Comparison of ENCODE assay signal across 24 cellular contexts in the genomic region with DNA sequence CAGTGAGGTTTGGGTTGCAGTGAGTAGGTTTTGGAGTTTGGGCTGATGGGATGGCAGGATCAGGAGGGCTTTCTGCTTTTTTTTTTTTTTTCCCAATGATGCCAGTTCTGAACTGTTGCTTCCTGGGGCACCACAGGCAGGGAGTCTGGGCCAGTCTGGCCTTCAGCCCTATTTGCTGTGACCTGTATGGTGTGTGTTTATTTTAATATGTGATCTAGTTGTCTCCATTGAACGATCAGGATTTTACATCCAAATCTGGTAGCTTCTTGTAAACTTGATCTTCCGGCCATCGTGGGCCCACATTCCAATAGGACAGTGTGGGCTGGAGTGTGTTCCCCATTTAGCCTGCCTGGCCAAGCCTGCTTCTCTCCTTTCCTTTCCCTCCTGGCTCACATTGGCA. TPM values are rescaled to one million over a fixed set of nuclear protein-coding genes. Genes with fewer than 3 reads are reported as not detected.
A peak's percentile ranks its signal among the peaks of the same experiment; 100 is the strongest.
DNase-seq lines count a peak whose midpoint lies in the region; ATAC-seq, FAIRE-seq and TF ChIP-seq lines count a peak whose summit lies in the region.
"Had no signal": no experiment of that assay in that cellular context is flagged by ENCODE, and none has a peak within 500 bp of the region (broad histone marks: within the 10 kb centered on the region; RNA-seq: fewer than 3 reads in every experiment).

No MANE protein-coding gene starts in this region.

- TF ChIP-seq POLR2A in HepG2 (IDR thresholded peaks at IDR 0.05; ENCODE audit: insufficient read depth in 1 of 2, low read depth in 2 of 2, low read length in 2 of 2): no peak

- in situ Hi-C loops in HepG2 (cut with HindIII; ENCODE audit: extremely low pct_ligation_motif_present, low pct_unique_long_range_greater_than_20kb): no loop called here

- FAIRE-seq in HepG2 (lab: Jason Lieb, UNC) (no peak), kidney (lab: Jason Lieb, UNC) (no peak), GM19239 (lab: Jason Lieb, UNC) (no peak)
- FAIRE-seq: A549 had no signal

- no peaks in the 10 kb centered on the region for H3K27me3 Mint-ChIP-seq in progenitor cell of endocrine pancreas

- TF ChIP-seq RAD21 in liver (IDR thresholded peaks at IDR 0.05) (peak in 1 of 2 donors; percentile 31), HepG2 (CRISPR knock-in tag; IDR thresholded peaks at IDR 0.05) (no peak)

- H3K27me3 ChIP-seq in liver (ENCODE audit: control insufficient read depth in 4 of 4, insufficient read depth in 4 of 4, low read length in 3 of 4) (no peaks in the 10 kb centered on the region), HepG2 (ENCODE audit: control insufficient read depth in 1 of 2, insufficient read depth in 2 of 2, low read length in 2 of 2) (no peaks in the 10 kb centered on the region)
- H3K27me3 ChIP-seq: MG63 had no signal

- ATAC-seq in HepG2: no peak
- ATAC-seq: A549 had no signal

- POLR2A ChIA-PET in HepG2 (lab: Yijun Ruan, JAX): no interaction called here

- peak overlapping the region; percentile 56 to 66 for H3K27ac ChIP-seq in liver (ENCODE audit: low read depth in 1 of 2, low read length in 2 of 2)
- H3K27ac ChIP-seq in HepG2 (ENCODE audit: extremely low read length, insufficient read depth, low read length): no peak overlapping the region
- H3K27ac ChIP-seq in kidney (ENCODE audit: low read depth in 2 of 2, low read length in 2 of 2): peak overlapping the region; percentile 22 to 23
- H3K27ac ChIP-seq: A549, GM23248 had no signal

- BruUV-seq in HepG2 (replicated peaks; lab: Mats Ljungman, UMichigan): no TSS peak

- no peaks in the 10 kb centered on the region for H3K9me3 Mint-ChIP-seq in progenitor cell of endocrine pancreas (ENCODE audit: low read depth)

- no peaks in the 10 kb centered on the region for H3K36me3 Mint-ChIP-seq in progenitor cell of endocrine pancreas (ENCODE audit: insufficient read depth)

- no peak overlapping the region for H2AFZ ChIP-seq in HepG2 (ENCODE audit: low read length)
- H2AFZ ChIP-seq: GM23248 had no signal

- TF ChIP-seq EP300 in HepG2 (IDR thresholded peaks at IDR 0.05; ENCODE audit: low read depth in 2 of 2, low read length in 2 of 2): no peak
- no peak for TF ChIP-seq EP300 in HepG2 (CRISPR knock-in tag; IDR thresholded peaks at IDR 0.05; ENCODE audit: borderline replicate concordance)

- no peak overlapping the region for H3K9ac ChIP-seq in liver (ENCODE audit: low read depth in 1 of 2, low read length in 2 of 2)
- no peak overlapping the region for H3K9ac ChIP-seq in HepG2 (ENCODE audit: insufficient read depth, low read depth, low read length)
- no peak overlapping the region for H3K9ac ChIP-seq in kidney (ENCODE audit: low read length in 2 of 2)
- H3K9ac ChIP-seq: GM23248 had no signal

- H3K9me3 ChIP-seq in liver (ENCODE audit: control insufficient read depth in 4 of 4, low read length in 3 of 4) (no peaks in the 10 kb centered on the region), HepG2 (ENCODE audit: low read length) (no peaks in the 10 kb centered on the region), kidney (ENCODE audit: control insufficient read depth in 1 of 2, low read length in 2 of 2) (no peaks in the 10 kb centered on the region)
- H3K9me3 ChIP-seq: A549, MG63 had no signal

- WGBS in liver: 33% methylated on average over 3 of the region's 3 CpGs
- WGBS in HepG2 (ENCODE audit: low lambda C conversion rate): 58% methylated on average over 3 of the region's 3 CpGs

- no peak overlapping the region for H3K4me3 Mint-ChIP-seq in progenitor cell of endocrine pancreas (ENCODE audit: low read depth)
- H3K4me3 Mint-ChIP-seq: B cell had no signal

- H3K79me2 ChIP-seq in HepG2 (ENCODE audit: insufficient read depth, low read length): no peaks in the 10 kb centered on the region

- CTCF ChIA-PET in HepG2 (lab: Yijun Ruan, JAX; ENCODE audit: low intra/inter-chr PET ratio, low total read pairs): no interaction called here

- peaks cover 20% of the 10 kb centered on the region for H3K4me1 Mint-ChIP-seq in progenitor cell of endocrine pancreas (ENCODE audit: low read depth)

- H3K27ac Mint-ChIP-seq in progenitor cell of endocrine pancreas: peak overlapping the region; percentile 54
- H3K27ac Mint-ChIP-seq: B cell had no signal

- no peak overlapping the region for H3K4me3 ChIP-seq in liver (ENCODE audit: low read depth in 1 of 3, low read length in 3 of 3)
- no peak overlapping the region for H3K4me3 ChIP-seq in HepG2 (replicated peaks in 1 of 3; ENCODE audit: insufficient read depth in 1 of 3, low read depth in 2 of 3, low read length in 3 of 3)
- no peak overlapping the region for H3K4me3 ChIP-seq in kidney (ENCODE audit: low read length in 2 of 2)
- H3K4me3 ChIP-seq: A549, GM23248, MG63 had no signal

- no peak for DNase-seq in HepG2 (ENCODE audit: low spot score)
- DNase-seq in kidney: no peak
- no peak for DNase-seq in progenitor cell of endocrine pancreas (ENCODE audit: low spot score, unreplicated experiment)
- DNase-seq in NCI-H2227 treated with DMSO at 0.1 percent for 48 hours (lab: John Stamatoyannopoulos, UW): no peak
- no peak for DNase-seq in iPS-NIHi7 (ENCODE audit: extremely low spot score)
- DNase-seq in GM19239 (ENCODE audit: insufficient read length, low spot score): no peak
- DNase-seq: Calu3, DMS79 treated with DMSO at 0.1 percent for 48 hours, GM23248, H7, KBM-7, MG63, NCI-H1092, NCI-H1417 treated with DMSO at 0.1 percent for 48 hours, NCI-H1694 treated with DMSO at 0.1 percent for 48 hours, NCI-H2081, NCI-H226, NCI-H510A, NCI-H69, RPMI8226, SHP77 treated with DMSO at 0.1 percent for 48 hours had no signal

- H3K4me1 ChIP-seq in liver (ENCODE audit: control insufficient read depth in 4 of 4, insufficient read depth in 4 of 4, low read length in 3 of 4): peaks cover 15 to 45% (median 30%) of the 10 kb centered on the region in 4 donors
- H3K4me1 ChIP-seq in HepG2 (ENCODE audit: insufficient read depth, low read length): peaks cover 25% of the 10 kb centered on the region
- peaks cover 18 to 27% of the 10 kb centered on the region in 2 donors for H3K4me1 ChIP-seq in kidney (ENCODE audit: control insufficient read depth in 1 of 2, insufficient read depth in 1 of 2, low read depth in 1 of 2, low read length in 2 of 2)

- no peaks in the 10 kb centered on the region for H3K36me3 ChIP-seq in liver (ENCODE audit: control insufficient read depth in 4 of 4, insufficient read depth in 3 of 4, low read depth in 1 of 4, low read length in 3 of 4)
- no peaks in the 10 kb centered on the region for H3K36me3 ChIP-seq in HepG2 (replicated peaks in 1 of 2; ENCODE audit: control insufficient read depth in 1 of 2, insufficient read depth in 2 of 2, low read length in 2 of 2)
- no peaks in the 10 kb centered on the region for H3K36me3 ChIP-seq in kidney (ENCODE audit: control insufficient read depth in 1 of 2, insufficient read depth in 2 of 2, low read length in 2 of 2)
- H3K36me3 ChIP-seq: MG63 had no signal

- intact Hi-C loops in HepG2 (cut with micrococcal nuclease; ENCODE audit: unreplicated experiment) (no loop called here), kidney (cut with DNase I) (no loop called here)

- TF ChIP-seq CTCF in liver (IDR thresholded peaks at IDR 0.05; ENCODE audit: low read depth, low read length, missing input control) (no peak), HepG2 (CRISPR knock-in tag; IDR thresholded peaks at IDR 0.05) (no peak), kidney (IDR thresholded peaks at IDR 0.05; ENCODE audit: borderline replicate concordance, extremely low read depth, insufficient read depth) (no peak), progenitor cell of endocrine pancreas (IDR thresholded peaks at IDR 0.05; ENCODE audit: unreplicated experiment) (no peak)

- H4K20me1 ChIP-seq in HepG2 (ENCODE audit: insufficient read depth, low read length): no peaks in the 10 kb centered on the region

- H3K4me2 ChIP-seq in HepG2 (ENCODE audit: low read depth, low read length): no peak overlapping the region
- H3K4me2 ChIP-seq: A549 had no signal

TF ChIP-seq in liver, 16 proteins besides CTCF, POLR2A, EP300 and RAD21 (continues in another document):
- peak; percentile 21 for TF ChIP-seq NR2F2 (IDR thresholded peaks at IDR 0.05)
- TF ChIP-seq, protein P1, sequence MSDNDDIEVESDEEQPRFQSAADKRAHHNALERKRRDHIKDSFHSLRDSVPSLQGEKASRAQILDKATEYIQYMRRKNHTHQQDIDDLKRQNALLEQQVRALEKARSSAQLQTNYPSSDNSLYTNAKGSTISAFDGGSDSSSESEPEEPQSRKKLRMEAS (IDR thresholded peaks at IDR 0.05): peak; percentile 42

TF ChIP-seq in HepG2, 621 proteins besides CTCF, POLR2A, EP300 and RAD21 (continues in another document):
- TF ChIP-seq, protein P2, sequence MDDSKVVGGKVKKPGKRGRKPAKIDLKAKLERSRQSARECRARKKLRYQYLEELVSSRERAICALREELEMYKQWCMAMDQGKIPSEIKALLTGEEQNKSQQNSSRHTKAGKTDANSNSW (CRISPR knock-in tag; IDR thresholded peaks at IDR 0.05; ENCODE audit: borderline replicate concordance): no peak
- TF ChIP-seq ETV6 (CRISPR knock-in tag; conservative IDR thresholded peaks at IDR 0.05): no peak

RNA-seq across cellular contexts. Expression of a gene that starts 25.8 kb away (rescaled TPM):
- total RNA-seq in liver: 10 to 100 TPM in 1 of 2 donors, 1 to 10 TPM in 1; 3.1 to 13.1 TPM
- 1 to 10 TPM; 2.3 to 7.8 TPM for polyA plus RNA-seq in liver
- 25.3 and 32.1 TPM in 2 replicates for total RNA-seq in HepG2 (2016; rRNA removed; fragmentation: Illumina TruSeq; extraction: Trizol)
- total RNA-seq in HepG2 (2016; cell fraction: cytosol; rRNA removed; fragmentation: Illumina TruSeq; extraction: Trizol; ENCODE audit: low read depth): 2.8 and 5.2 TPM in 2 replicates
- total RNA-seq in HepG2 (2016; cell fraction: insoluble cytoplasmic fraction; rRNA removed; fragmentation: Illumina TruSeq; extraction: Trizol): 24.3 and 28.3 TPM in 2 replicates
- 10.8 and 12.3 TPM in 2 replicates for total RNA-seq in HepG2 (2016; cell fraction: membrane; rRNA removed; fragmentation: Illumina TruSeq; extraction: Trizol)
- 23.5 and 29.5 TPM in 2 replicates for total RNA-seq in HepG2 (2016; cell fraction: nucleus; rRNA removed; fragmentation: Illumina TruSeq; extraction: Trizol)
- polyA plus RNA-seq in HepG2 (2011; rRNA removed): 37.9 and 39.9 TPM in 2 replicates
- 20.8 and 29.3 TPM in 2 replicates for polyA plus RNA-seq in HepG2 (2011; cell fraction: cytosol; rRNA removed)
- 42.4 and 54.9 TPM in 2 replicates for polyA plus RNA-seq in HepG2 (2011; cell fraction: nucleus; rRNA removed)
- polyA plus RNA-seq in HepG2 (2012): 14.7 and 24.6 TPM in 2 replicates
- polyA plus RNA-seq in HepG2 (2016; cell fraction: cytosol; fragmentation: Illumina TruSeq; extraction: Trizol; ENCODE audit: low read depth): 1.9 and 2.6 TPM in 2 replicates
- polyA plus RNA-seq in HepG2 (2016; cell fraction: insoluble cytoplasmic fraction; fragmentation: Illumina TruSeq; extraction: Trizol; ENCODE audit: low read depth): 24.2 and 33.5 TPM in 2 replicates
- 5.5 and 5.8 TPM in 2 replicates for polyA plus RNA-seq in HepG2 (2016; cell fraction: membrane; fragmentation: Illumina TruSeq; extraction: Trizol; ENCODE audit: low read depth)
- polyA plus RNA-seq in HepG2 (2016; cell fraction: nucleus; fragmentation: Illumina TruSeq; extraction: Trizol; ENCODE audit: insufficient read depth, low read depth): 42.8 and 47.1 TPM in 2 replicates
- polyA minus RNA-seq in HepG2 (2011; rRNA and poly(A)+ RNA removed; ENCODE audit: low replicate concordance): 48.1 and 97.1 TPM in 2 replicates
- polyA minus RNA-seq in HepG2 (2011; cell fraction: cytosol; rRNA and poly(A)+ RNA removed): 26.5 and 29.0 TPM in 2 replicates
- polyA minus RNA-seq in HepG2 (2011; cell fraction: nucleus; rRNA and poly(A)+ RNA removed): 34.6 and 46.1 TPM in 2 replicates
- 105 TPM for total RNA-seq in kidney
- polyA plus RNA-seq in kidney (ENCODE audit: insufficient read depth, low read depth, low replicate concordance): 33.8 TPM
- total RNA-seq in progenitor cell of endocrine pancreas: 63.2 and 67.8 TPM in 2 replicates
